ENCODE assay signal across 8 cellular contexts in genomic region chr2:219207254-219207883, GRCh38. TPM values are rescaled to one million over a fixed set of nuclear protein-coding genes. Genes with fewer than 3 reads are reported as not detected.
DNase-seq lines count a peak whose midpoint lies in the region; ATAC-seq and TF ChIP-seq lines count a peak whose summit lies in the region.

No MANE protein-coding gene starts in this region.

- peak overlapping the region; percentile 88 for H3K9ac ChIP-seq in NT2/D1 (ENCODE audit: insufficient read length, low read depth)

- H3K9me3 Mint-ChIP-seq in effector memory CD8-positive, alpha-beta T cell = no peaks in the 10 kb centered on the region
- no peaks in the 10 kb centered on the region for H3K9me3 Mint-ChIP-seq in natural killer cell

- peaks cover 20% of the 10 kb centered on the region for H3K36me3 Mint-ChIP-seq in effector memory CD8-positive, alpha-beta T cell (ENCODE audit: insufficient read depth)
- no peaks in the 10 kb centered on the region for H3K36me3 Mint-ChIP-seq in natural killer cell

- H3K9me3 ChIP-seq in BE2C (no peaks in the 10 kb centered on the region), NT2/D1 (ENCODE audit: insufficient read depth, low read length) (0 out of 2 replicates have a peak, but pooled peaks cover 9% of the 10 kb centered on the region)

- H3K4me3 Mint-ChIP-seq in effector memory CD8-positive, alpha-beta T cell = peak overlapping the region; percentile 78 to 83
- H3K4me3 Mint-ChIP-seq in natural killer cell = peak overlapping the region; percentile 90

- no peak for DNase-seq in BE2C
- DNase-seq in NT2/D1 (ENCODE audit: low read depth, low spot score) = no peak
- no peak for DNase-seq in effector memory CD8-positive, alpha-beta T cell
- no peak for DNase-seq in natural killer cell
- no peak for DNase-seq in stimulated activated CD4-positive, alpha-beta T cell treated with anti-CD3 and anti-CD28 coated beads, Interleukin-4, amount 100 ng/mL, for 24 hours
- DNase-seq in NCI-H2196 (lab: John Stamatoyannopoulos, UW; ENCODE audit: unreplicated experiment) = no peak
- DNase-seq in NCI-H2196 treated with DMSO at 0.1 percent for 48 hours (lab: John Stamatoyannopoulos, UW; ENCODE audit: unreplicated experiment) = no peak

- ATAC-seq in effector memory CD8-positive, alpha-beta T cell (replicated peaks) = no peak
- no peak for ATAC-seq in natural killer cell
- ATAC-seq in HG03521 (IDR thresholded peaks at IDR 0.05; ENCODE audit: unreplicated experiment) = no peak

- intact Hi-C loops in natural killer cell (cut with micrococcal nuclease) = no loop called here

- H3K27me3 Mint-ChIP-seq in effector memory CD8-positive, alpha-beta T cell = no peaks in the 10 kb centered on the region
- no peaks in the 10 kb centered on the region for H3K27me3 Mint-ChIP-seq in natural killer cell (ENCODE audit: low read depth in 2 of 2)

- peaks cover 26% of the 10 kb centered on the region for H3K36me3 ChIP-seq in BE2C
- peaks cover 43% of the 10 kb centered on the region for H3K36me3 ChIP-seq in NT2/D1 (ENCODE audit: insufficient read depth, insufficient read length, low read length)

- H3K4me1 ChIP-seq in BE2C = peaks cover 11% of the 10 kb centered on the region
- peaks cover 3% of the 10 kb centered on the region for H3K4me1 ChIP-seq in NT2/D1 (ENCODE audit: insufficient read depth, insufficient read length)

- H3K4me3 ChIP-seq in BE2C (ENCODE audit: low read depth, low read length) (peak overlapping the region; percentile 71), NT2/D1 (ENCODE audit: insufficient read length, low read depth) (peak overlapping the region; percentile 41)

- H3K4me1 Mint-ChIP-seq in effector memory CD8-positive, alpha-beta T cell (ENCODE audit: low read depth in 2 of 2) = peaks cover 19 to 24% of the 10 kb centered on the region in 2 donors
- peaks cover 24 to 33% of the 10 kb centered on the region in 2 donors for H3K4me1 Mint-ChIP-seq in natural killer cell

- peak overlapping the region in 1 of 2 donors; percentile 90 for H3K27ac Mint-ChIP-seq in effector memory CD8-positive, alpha-beta T cell
- peak overlapping the region; percentile 92 to 98 for H3K27ac Mint-ChIP-seq in natural killer cell

- no peaks in the 10 kb centered on the region for H3K27me3 ChIP-seq in BE2C
- no peaks in the 10 kb centered on the region for H3K27me3 ChIP-seq in NT2/D1 (ENCODE audit: insufficient read depth, insufficient read length)

- no peak for TF ChIP-seq CTCF in BE2C (IDR thresholded peaks at IDR 0.05; ENCODE audit: low read depth, low read length)
- no peak for TF ChIP-seq CTCF in natural killer cell (IDR thresholded peaks at IDR 0.05)

RNA-seq across cellular contexts. Expression of gene ZFAND2B, which starts 0.8 kb away (rescaled TPM):
- 121 TPM for polyA plus RNA-seq in BE2C (2012; ENCODE audit: insufficient read depth, insufficient read length, low read depth)
- 10 to 100 TPM; 67.6 to 84.0 (median 83.4) TPM for total RNA-seq in natural killer cell

RNA-seq across cellular contexts. Expression of gene ABCB6, which starts 11.4 kb away (rescaled TPM):
- 69.9 TPM for polyA plus RNA-seq in BE2C (2012; ENCODE audit: insufficient read depth, insufficient read length, low read depth)
- total RNA-seq in natural killer cell = 1 to 10 TPM in 2 of 3 donors, under 1 TPM in 1; 0.93 to 3.4 (median 1.9) TPM

RNA-seq across cellular contexts. Expression of gene ATG9A, which starts 22.1 kb away (rescaled TPM):
- polyA plus RNA-seq in BE2C (2012; ENCODE audit: insufficient read depth, insufficient read length, low read depth) = 137 TPM
- 100 to 1,000 TPM in 2 of 3 donors, 10 to 100 TPM in 1; 98.1 to 110 (median 108) TPM for total RNA-seq in natural killer cell

RNA-seq across cellular contexts. Expression of gene ANKZF1, which starts 22.2 kb away (rescaled TPM):
- polyA plus RNA-seq in BE2C (2012; ENCODE audit: insufficient read depth, insufficient read length, low read depth) = 67.7 TPM
- 100 to 1,000 TPM; 100 to 148 (median 117) TPM for total RNA-seq in natural killer cell

RNA-seq across cellular contexts. Expression of gene RETREG2, which starts 29.3 kb away (rescaled TPM):
- polyA plus RNA-seq in BE2C (2012; ENCODE audit: insufficient read depth, insufficient read length, low read depth) = 110 TPM
- 10 to 100 TPM; 77.0 to 81.9 (median 79.0) TPM for total RNA-seq in natural killer cell
